Comparison of ENCODE assay signal across 8 cellular contexts in genomic region chr10:110206988-110207804, GRCh38. TPM values are rescaled to one million over a fixed set of nuclear protein-coding genes. Genes with fewer than 3 reads are reported as not detected.
DNase-seq lines count a peak whose midpoint lies in the region; ATAC-seq and TF ChIP-seq lines count a peak whose summit lies in the region.

MXI1 (plus strand) TSS chr10:110207605; CDS start chr10:110207809, 204 bp downstream.

- H3K4me2 ChIP-seq in H9 (ENCODE audit: insufficient read depth, insufficient read length, low read length) (peak within 1 kb of the TSS; percentile 92), KMS-11 (peak within 1 kb of the TSS; percentile 66)

- H3K79me1 ChIP-seq in H9 (ENCODE audit: insufficient read depth, low read depth, low read length, poor library complexity, severe bottlenecking) = no peaks in the 10 kb centered on the region

- no peak for TF ChIP-seq CTCF in H9 (conservative IDR thresholded peaks at IDR 0.05)
- TF ChIP-seq CTCF in KMS-11 (conservative IDR thresholded peaks at IDR 0.05; ENCODE audit: low read depth, low read length) = no peak
- TF ChIP-seq CTCF in brain microvascular endothelial cell (IDR thresholded peaks at IDR 0.05; ENCODE audit: low read depth, low read length, missing control alignments) = no peak
- TF ChIP-seq CTCF in psoas muscle (IDR thresholded peaks at IDR 0.05) = no peak

- H2BK12ac ChIP-seq in H9 (ENCODE audit: insufficient read length, low read depth, low read length) = no peak within 1 kb of the TSS

- DNase-seq in NCI-H1105 treated with DMSO at 0.1 percent for 48 hours (lab: John Stamatoyannopoulos, UW) (peak; percentile 34), NCI-H1105 (lab: John Stamatoyannopoulos, UW) (no peak), H9 (peak; percentile 90), SKM-1 treated with dmso at 0.1 percent for 144 hours (lab: John Stamatoyannopoulos, UW; ENCODE audit: unreplicated experiment) (peak; percentile 86), brain microvascular endothelial cell (peak; percentile 90), hypothalamus (lab: John Stamatoyannopoulos, UW) (peak in 46 of 51 donors; percentile 15 to 86 (median 66)), psoas muscle (peak; percentile 73 to 78)

- H3K18ac ChIP-seq in H9 (ENCODE audit: insufficient read length, low read depth, low read length) = no peak within 1 kb of the TSS

- H3K4me3 ChIP-seq in KMS-11 (IDR thresholded peaks at IDR 0.05; ENCODE audit: insufficient read depth, low read depth, low read length) (no peak within 1 kb of the TSS), brain microvascular endothelial cell (ENCODE audit: low read depth, low read length) (peak within 1 kb of the TSS; percentile 72), psoas muscle (peak within 1 kb of the TSS; percentile 94)

- no peak within 1 kb of the TSS for H2BK20ac ChIP-seq in H9 (ENCODE audit: low read depth, low read length, poor library complexity, severe bottlenecking)

- ATAC-seq in psoas muscle = peak in 3 of 4 donors; percentile 24 to 36 (median 34)

- no peak within 1 kb of the TSS for H2AK5ac ChIP-seq in H9 (ENCODE audit: insufficient read length, low read length)

- no peak within 1 kb of the TSS for H3K56ac ChIP-seq in H9 (ENCODE audit: insufficient read length, low read depth, low read length)

- H3K36me3 Mint-ChIP-seq in H9 (ENCODE audit: insufficient read depth in 1 of 3, low read depth in 3 of 3) = no peaks in the 10 kb centered on the region; a peak in 1 of 7 replicates

- H3K27me3 Mint-ChIP-seq in H9 (ENCODE audit: low read depth) = peaks cover 96% of the 10 kb centered on the region

- H3K9me3 ChIP-seq in H9 (ENCODE audit: control insufficient read depth, low read depth, low read length) = no peaks in the 10 kb centered on the region
- no peaks in the 10 kb centered on the region for H3K9me3 ChIP-seq in psoas muscle

- H4K5ac ChIP-seq in H9 (ENCODE audit: insufficient read length, low read depth, low read length) = no peak within 1 kb of the TSS

- H2AFZ ChIP-seq in H9 (ENCODE audit: low read length) = no peak within 1 kb of the TSS
- peak within 1 kb of the TSS; percentile 23; the same call in 1 of the 2 replicates for H2AFZ ChIP-seq in KMS-11 (ENCODE audit: low read depth)

- peaks cover 30% of the 10 kb centered on the region for H3K23me2 ChIP-seq in H9 (ENCODE audit: insufficient read length, low read depth, low read length, poor library complexity, severe bottlenecking)

- H3K36me3 ChIP-seq in KMS-11 (ENCODE audit: insufficient read depth) (no peaks in the 10 kb centered on the region), brain microvascular endothelial cell (replicated peaks) (no peaks in the 10 kb centered on the region), psoas muscle (ENCODE audit: insufficient read depth in 1 of 2, low read depth in 1 of 2) (no peaks in the 10 kb centered on the region)

- H3K9ac ChIP-seq in H9 (ENCODE audit: extremely low read depth, insufficient read length, low read length) (peak within 1 kb of the TSS; percentile 28), KMS-11 (peak within 1 kb of the TSS; percentile 100)

- intact Hi-C loops in psoas muscle (cut with DNase I) = loop anchor here (5.0 to 10.0 kb wide), 4 partner anchors 70 to 358 kb away; partner anchors contain the start of gene SMC3 (in 1 of the 2)

- H3K4me1 ChIP-seq in H9 (ENCODE audit: insufficient read depth, low read length) (no peaks in the 10 kb centered on the region; the same call in 1 of the 2 replicates), KMS-11 (ENCODE audit: low read depth, poor library complexity, severe bottlenecking) (peaks cover 17% of the 10 kb centered on the region), psoas muscle (peaks cover 9% of the 10 kb centered on the region)

- no peak within 1 kb of the TSS for H4K8ac ChIP-seq in H9 (replicated peaks; ENCODE audit: insufficient read length, low read depth, low read length)

- H4K91ac ChIP-seq in H9 (ENCODE audit: insufficient read length, low read depth, low read length) = no peak within 1 kb of the TSS

- in situ Hi-C loops in brain microvascular endothelial cell (cut with HindIII; ENCODE audit: low pct_ligation_motif_present, low sequenced_read_pairs) = no loop called here

- H2BK5ac ChIP-seq in H9 (ENCODE audit: insufficient read length, low read length) = no peak within 1 kb of the TSS

- H3K4ac ChIP-seq in H9 (ENCODE audit: low read depth, low read length) = no peak within 1 kb of the TSS

- H3K4me3 Mint-ChIP-seq in H9 = peak within 1 kb of the TSS; percentile 79 to 96

- H3K14ac ChIP-seq in H9 (ENCODE audit: insufficient read depth, low read length) = no peak within 1 kb of the TSS; the same call in 1 of the 2 replicates

- H3K27me3 ChIP-seq in H9 (ENCODE audit: insufficient read depth, low read length) (peaks cover 20% of the 10 kb centered on the region), KMS-11 (ENCODE audit: insufficient read depth, low read depth) (no peaks in the 10 kb centered on the region), brain microvascular endothelial cell (replicated peaks) (no peaks in the 10 kb centered on the region), psoas muscle (ENCODE audit: insufficient read depth in 3 of 3, low read length in 2 of 3) (no peaks in the 10 kb centered on the region)

- no CpG with 5 or more reads among the region's 37 CpGs for WGBS in H9 (ENCODE audit: extremely low coverage, insufficient read length, low lambda C conversion rate)
- 5 to 7% (median 6%) methylated on average over 37 of the region's 37 CpGs for WGBS in psoas muscle, 3 donors

- peaks cover 42 to 52% of the 10 kb centered on the region in 2 experiments for H3K4me1 Mint-ChIP-seq in H9

- no peak within 1 kb of the TSS for H3T11ph ChIP-seq in H9 (ENCODE audit: low read length)

- no peak within 1 kb of the TSS for H2BK15ac ChIP-seq in H9 (ENCODE audit: low read depth, low read length)

- H2BK120ac ChIP-seq in H9 (ENCODE audit: low read depth, low read length, poor library complexity, severe bottlenecking) = no peak within 1 kb of the TSS

- H3K79me2 ChIP-seq in H9 (ENCODE audit: insufficient read depth, low read length) = no peaks in the 10 kb centered on the region
- peaks cover 33% of the 10 kb centered on the region; the same call in 1 of the 2 replicates for H3K79me2 ChIP-seq in KMS-11 (ENCODE audit: insufficient read depth, low read depth)

- H3K27ac ChIP-seq in H9 (ENCODE audit: insufficient read length, low read depth, low read length) = no peak within 1 kb of the TSS
- H3K27ac ChIP-seq in KMS-11 = peak within 1 kb of the TSS; percentile 99
- H3K27ac ChIP-seq in brain microvascular endothelial cell = no peak within 1 kb of the TSS
- peak within 1 kb of the TSS; percentile 98 for H3K27ac ChIP-seq in psoas muscle

- peak within 1 kb of the TSS in 1 of 3 experiments; percentile 48; a peak in 1 of 7 replicates for H3K27ac Mint-ChIP-seq in H9

- no peak within 1 kb of the TSS for H3K23ac ChIP-seq in H9 (ENCODE audit: insufficient read length, low read depth, low read length)

- H4K20me1 ChIP-seq in H9 (ENCODE audit: control insufficient read depth, insufficient read depth, insufficient read length) (no peaks in the 10 kb centered on the region), KMS-11 (ENCODE audit: insufficient read depth) (no peaks in the 10 kb centered on the region)

- peaks cover 0 to 2% of the 10 kb centered on the region in 2 experiments; a peak in 3 of 5 replicates for H3K9me3 Mint-ChIP-seq in H9

RNA-seq across cellular contexts. Expression of gene MXI1, which starts in this region (rescaled TPM):
- 5.6 TPM in 2 replicates for total RNA-seq in H9 (2021)
- 10 to 100 TPM; 20.5 to 50.3 (median 34.8) TPM for total RNA-seq in psoas muscle
- 10 to 100 TPM in 2 of 3 donors, 1 to 10 TPM in 1; 5.5 to 33.3 (median 27.1) TPM for polyA plus RNA-seq in psoas muscle

Comparison
In these comparisons a context has a peak if more than half of its experiments do, and no peak if none do; other contexts are left out.
1. H3K27ac ChIP-seq: peak in KMS-11 (single experiment) and psoas muscle (single experiment); none in H9 (single experiment) and brain microvascular endothelial cell (single experiment).